ENCODE assay signal across 15 cellular contexts in the genomic region with DNA sequence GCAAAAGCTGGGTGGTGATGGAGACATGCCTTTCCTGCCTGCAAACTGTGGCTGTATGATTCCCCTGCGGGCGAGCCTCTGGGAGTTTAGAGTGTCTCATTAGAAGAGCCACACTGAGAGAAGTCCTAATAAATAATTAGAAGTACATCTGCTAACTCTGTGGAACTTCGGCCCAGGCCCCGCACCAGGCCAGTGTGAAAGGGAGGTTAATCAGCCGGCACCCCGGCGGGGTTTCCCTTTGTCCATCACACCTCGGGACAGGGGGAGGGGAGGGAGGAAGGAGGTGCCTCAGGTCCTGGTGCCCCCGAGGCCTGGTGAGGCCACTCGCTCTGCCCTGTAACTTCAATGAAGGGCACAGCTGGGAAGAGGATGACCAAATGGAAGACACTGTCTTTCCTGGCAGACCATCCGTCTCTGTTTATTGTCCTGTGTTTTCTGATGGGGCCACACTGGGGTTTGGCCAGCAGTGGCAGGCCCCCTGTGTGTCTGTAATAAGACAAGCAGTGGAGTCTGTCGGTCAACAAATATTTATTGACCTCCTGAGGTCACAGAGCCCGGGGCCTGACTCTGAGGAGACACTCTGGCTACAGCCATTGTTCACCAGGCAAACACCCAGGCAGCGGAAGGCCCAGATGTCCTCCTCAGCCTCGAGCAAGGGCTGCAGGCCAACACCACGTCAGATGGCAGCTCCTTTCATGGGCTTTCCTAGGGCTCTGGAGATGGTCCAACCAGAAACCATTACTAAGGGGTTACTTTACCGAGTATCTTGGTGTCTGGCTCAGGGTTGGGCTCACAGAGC.
DNase-seq lines count a peak whose midpoint lies in the region; ATAC-seq and FAIRE-seq lines count a peak whose summit lies in the region.
"Had no signal": no experiment of that assay in that cellular context is flagged by ENCODE, and none has a peak within 500 bp of the region (broad histone marks: within the 10 kb centered on the region; RNA-seq: fewer than 3 reads in every experiment).

No MANE protein-coding gene starts in this region.

- H3K27ac Mint-ChIP-seq in activated CD8-positive, alpha-beta T cell treated with anti-CD3 and anti-CD28 coated beads, Interleukin-2, amount 10 ng/mL, durations not matched to agents 7 days and 5 days: no peak overlapping the region
- H3K27ac Mint-ChIP-seq: activated naive CD8-positive, alpha-beta T cell treated with anti-CD3 and anti-CD28 coated beads, Interleukin-2, amount 10 ng/mL, durations not matched to agents 7 days and 5 days; natural killer cell treated with Interleukin-12 subunit alpha and Interleukin-12 subunit beta and Interleukin-15 and Interleukin-18, amount 100 ng/mL, for 72 hours had no signal

- H3K9me3 ChIP-seq in ectodermal cell (ENCODE audit: control insufficient read depth, low read length) (no peaks in the 10 kb centered on the region), neuronal stem cell (replicated peaks in 1 of 2; ENCODE audit: control insufficient read depth in 2 of 2, insufficient read depth in 1 of 2, low read depth in 1 of 2, low read length in 2 of 2) (no peaks in the 10 kb centered on the region)

- H3K14ac ChIP-seq in neuronal stem cell (ENCODE audit: low read length): no peak overlapping the region

- no peak overlapping the region for H3K4ac ChIP-seq in neuronal stem cell (ENCODE audit: low read length)

- peaks cover 5% of the 10 kb centered on the region for H3K4me1 Mint-ChIP-seq in activated CD8-positive, alpha-beta T cell treated with anti-CD3 and anti-CD28 coated beads, Interleukin-2, amount 10 ng/mL, durations not matched to agents 7 days and 5 days (ENCODE audit: low read depth)

- ATAC-seq in activated CD8-positive, alpha-beta T cell treated with anti-CD3 and anti-CD28 coated beads, Interleukin-2, amount 10 ng/mL, durations not matched to agents 7 days and 5 days: no peak
- no peak for ATAC-seq in GM19035 (IDR thresholded peaks at IDR 0.05; ENCODE audit: unreplicated experiment)
- ATAC-seq: GM12878; left colon; natural killer cell treated with Interleukin-12 subunit alpha and Interleukin-12 subunit beta and Interleukin-15 and Interleukin-18, amount 100 ng/mL, for 72 hours had no signal

- H3K4me1 ChIP-seq in ectodermal cell (ENCODE audit: control insufficient read depth, insufficient read depth, low read length): peaks cover 17% of the 10 kb centered on the region
- peaks cover 0 to 18% of the 10 kb centered on the region in 2 donors for H3K4me1 ChIP-seq in neuronal stem cell (ENCODE audit: control insufficient read depth in 2 of 2, insufficient read depth in 1 of 2, low read depth in 1 of 2, low read length in 2 of 2)

- H3K27ac ChIP-seq in ectodermal cell (ENCODE audit: insufficient read depth, low read depth, low read length, poor library complexity, severe bottlenecking) (peak overlapping the region; percentile 27), neuronal stem cell (replicated peaks; ENCODE audit: low read length) (no peak overlapping the region)

- H3K27me3 ChIP-seq in ectodermal cell (ENCODE audit: control insufficient read depth, insufficient read depth, low read length, poor library complexity, severe bottlenecking) (no peaks in the 10 kb centered on the region), neuronal stem cell (ENCODE audit: control insufficient read depth in 3 of 3, insufficient read depth in 3 of 3, low read depth in 1 of 3, low read length in 3 of 3) (no peaks in the 10 kb centered on the region)

- no peak overlapping the region for H3K9ac ChIP-seq in neuronal stem cell (ENCODE audit: low read depth, low read length, poor library complexity)

- DNase-seq in C1 segment of cervical spinal cord (lab: John Stamatoyannopoulos, UW): peak in 12 of 14 donors; percentile 52 to 94 (median 80)
- DNase-seq in NCI-H2196 (lab: John Stamatoyannopoulos, UW; ENCODE audit: unreplicated experiment): peak; percentile 90
- no peak for DNase-seq in neuronal stem cell (ENCODE audit: low spot score)
- DNase-seq in GM19239 (ENCODE audit: insufficient read length, low spot score): no peak
- DNase-seq in ecto neural progenitor cell (ENCODE audit: low spot score): no peak
- no peak for DNase-seq in activated CD8-positive, alpha-beta T cell treated with anti-CD3 and anti-CD28 coated beads, Interleukin-2, amount 10 ng/mL, durations not matched to agents 7 days and 5 days
- DNase-seq: activated naive CD8-positive, alpha-beta T cell treated with anti-CD3 and anti-CD28 coated beads, Interleukin-2, amount 10 ng/mL, durations not matched to agents 7 days and 5 days; effector CD4-positive, alpha-beta T cell; T-helper 9 cell had no signal

- H3K36me3 ChIP-seq in ectodermal cell (ENCODE audit: control insufficient read depth, insufficient read depth, low read length) (no peaks in the 10 kb centered on the region), neuronal stem cell (replicated peaks in 1 of 2; ENCODE audit: control insufficient read depth in 2 of 2, insufficient read depth in 2 of 2, low read length in 2 of 2) (no peaks in the 10 kb centered on the region)

- H3K36me3 Mint-ChIP-seq in activated CD8-positive, alpha-beta T cell treated with anti-CD3 and anti-CD28 coated beads, Interleukin-2, amount 10 ng/mL, durations not matched to agents 7 days and 5 days (ENCODE audit: low read depth): no peaks in the 10 kb centered on the region
- H3K36me3 Mint-ChIP-seq: activated naive CD8-positive, alpha-beta T cell treated with anti-CD3 and anti-CD28 coated beads, Interleukin-2, amount 10 ng/mL, durations not matched to agents 7 days and 5 days; natural killer cell treated with Interleukin-12 subunit alpha and Interleukin-12 subunit beta and Interleukin-15 and Interleukin-18, amount 100 ng/mL, for 72 hours had no signal

- peak overlapping the region; percentile 1 for H2BK15ac ChIP-seq in neuronal stem cell (ENCODE audit: low read length)

- no peak overlapping the region for H3K4me2 ChIP-seq in neuronal stem cell (ENCODE audit: insufficient read depth, low read length, poor library complexity, severe bottlenecking)

- no peak overlapping the region for H3K23ac ChIP-seq in neuronal stem cell (ENCODE audit: low read depth, low read length, poor library complexity)

- H2AFZ ChIP-seq in neuronal stem cell (ENCODE audit: low read length): peak overlapping the region; percentile 11

- H2BK12ac ChIP-seq in neuronal stem cell (ENCODE audit: low read length): no peak overlapping the region

- H4K91ac ChIP-seq in neuronal stem cell (ENCODE audit: low read depth, low read length, poor library complexity): peak overlapping the region; percentile 10

- CTCF ChIA-PET in activated CD8-positive, alpha-beta T cell treated with anti-CD3 and anti-CD28 coated beads, Interleukin-2, amount 10 ng/mL, durations not matched to agents 7 days and 5 days (lab: Charles Lee): no interaction called here

- FAIRE-seq in GM19239 (lab: Jason Lieb, UNC): no peak
- FAIRE-seq: frontal cortex, GM12878 had no signal

- no peak overlapping the region for H2BK5ac ChIP-seq in neuronal stem cell (ENCODE audit: low read length)

- peak overlapping the region; percentile 54 for H3K18ac ChIP-seq in neuronal stem cell (ENCODE audit: low read length)

- H2BK120ac ChIP-seq in neuronal stem cell (ENCODE audit: low read depth, low read length): no peak overlapping the region

- POLR2A ChIA-PET in activated CD8-positive, alpha-beta T cell treated with anti-CD3 and anti-CD28 coated beads, Interleukin-2, amount 10 ng/mL, durations not matched to agents 7 days and 5 days (lab: Charles Lee): no interaction called here

- no peaks in the 10 kb centered on the region for H3K27me3 Mint-ChIP-seq in activated CD8-positive, alpha-beta T cell treated with anti-CD3 and anti-CD28 coated beads, Interleukin-2, amount 10 ng/mL, durations not matched to agents 7 days and 5 days (ENCODE audit: low read depth)
- H3K27me3 Mint-ChIP-seq: activated naive CD8-positive, alpha-beta T cell treated with anti-CD3 and anti-CD28 coated beads, Interleukin-2, amount 10 ng/mL, durations not matched to agents 7 days and 5 days; natural killer cell treated with Interleukin-12 subunit alpha and Interleukin-12 subunit beta and Interleukin-15 and Interleukin-18, amount 100 ng/mL, for 72 hours had no signal

- H3K79me1 ChIP-seq in neuronal stem cell (ENCODE audit: low read depth, low read length): no peaks in the 10 kb centered on the region

- H4K8ac ChIP-seq in neuronal stem cell (ENCODE audit: low read depth, low read length): no peak overlapping the region

- H3K4me3 Mint-ChIP-seq in activated CD8-positive, alpha-beta T cell treated with anti-CD3 and anti-CD28 coated beads, Interleukin-2, amount 10 ng/mL, durations not matched to agents 7 days and 5 days: no peak overlapping the region
- H3K4me3 Mint-ChIP-seq: activated naive CD8-positive, alpha-beta T cell treated with anti-CD3 and anti-CD28 coated beads, Interleukin-2, amount 10 ng/mL, durations not matched to agents 7 days and 5 days; natural killer cell treated with Interleukin-12 subunit alpha and Interleukin-12 subunit beta and Interleukin-15 and Interleukin-18, amount 100 ng/mL, for 72 hours had no signal

- WGBS in ectodermal cell, 2 experiments: 55 to 58% methylated on average over 17 of the region's 17 CpGs
- no CpG with 5 or more reads among the region's 17 CpGs for WGBS in neuronal stem cell (ENCODE audit: extremely low coverage in 2 of 2, insufficient read length in 2 of 2, insufficient replicate concordance in 1 of 2), 2 donors

- H3K4me3 ChIP-seq in ectodermal cell (ENCODE audit: insufficient read depth, low read depth, low read length) (no peak overlapping the region), neuronal stem cell (ENCODE audit: low read length in 2 of 2) (no peak overlapping the region)
- H3K4me3 ChIP-seq: GM12878 had no signal

- H3K9me3 Mint-ChIP-seq in activated CD8-positive, alpha-beta T cell treated with anti-CD3 and anti-CD28 coated beads, Interleukin-2, amount 10 ng/mL, durations not matched to agents 7 days and 5 days (ENCODE audit: insufficient read depth): no peaks in the 10 kb centered on the region
- H3K9me3 Mint-ChIP-seq: activated naive CD8-positive, alpha-beta T cell treated with anti-CD3 and anti-CD28 coated beads, Interleukin-2, amount 10 ng/mL, durations not matched to agents 7 days and 5 days; natural killer cell treated with Interleukin-12 subunit alpha and Interleukin-12 subunit beta and Interleukin-15 and Interleukin-18, amount 100 ng/mL, for 72 hours had no signal

- H2AK5ac ChIP-seq in neuronal stem cell (ENCODE audit: low read depth, low read length): no peak overlapping the region

Comparison
In these comparisons a context has a peak if more than half of its experiments do, and no peak if none do; other contexts are left out.
1. DNase-seq: peak in C1 segment of cervical spinal cord (12 of 14) and NCI-H2196 (single experiment); none in neuronal stem cell (single experiment), GM19239 (single experiment), ecto neural progenitor cell (single experiment) and activated CD8-positive, alpha-beta T cell treated with anti-CD3 and anti-CD28 coated beads, Interleukin-2, amount 10 ng/mL, durations not matched to agents 7 days and 5 days (single experiment).